Comparison of ENCODE assay signal across 30 cellular contexts in the genomic region with DNA sequence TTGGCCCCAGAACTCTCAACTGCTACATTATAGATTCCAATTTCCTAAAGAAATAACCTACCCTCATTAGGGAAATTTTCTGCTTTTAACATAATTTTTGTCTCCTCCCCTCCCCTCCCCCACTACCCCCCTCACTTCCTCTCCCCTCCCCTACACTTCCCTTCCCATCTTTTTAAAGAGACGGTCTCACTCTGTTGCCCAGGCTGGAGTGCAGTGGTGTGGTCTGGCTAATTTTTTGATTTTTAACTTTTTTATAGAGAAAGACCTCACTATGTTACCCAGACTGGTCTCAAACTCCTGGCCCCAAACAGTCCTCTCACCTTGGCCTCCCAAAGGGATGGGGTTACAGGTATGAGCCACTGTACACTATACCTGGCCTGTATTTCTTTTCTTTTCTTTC.
"Had no signal": no experiment of that assay in that cellular context is flagged by ENCODE, and none has a peak within 500 bp of the region (broad histone marks: within the 10 kb centered on the region; RNA-seq: fewer than 3 reads in every experiment).

No MANE protein-coding gene starts in this region.

- H3K4me1 ChIP-seq: adrenal gland, breast epithelium had no signal

- H3K36me3 ChIP-seq: adrenal gland, breast epithelium, MG63, Peyer's patch, SJSA1 had no signal

- H3K27me3 ChIP-seq: adrenal gland, body of pancreas, breast epithelium, MG63, Peyer's patch, SJSA1 had no signal

- FAIRE-seq: astrocyte had no signal

- H3K9me3 ChIP-seq: adrenal gland, body of pancreas, breast epithelium, MG63, Peyer's patch, SJSA1, SK-N-SH had no signal

- H3K4me2 ChIP-seq: SK-N-SH had no signal

- DNase-seq: activated CD4-positive, alpha-beta T cell treated with anti-CD3 and anti-CD28 coated beads for 36 hours; activated CD4-positive, alpha-beta T cell treated with anti-CD3 and anti-CD28 coated beads, Interleukin-2, amount 10 ng/mL, durations not matched to agents 7 days and 5 days; activated CD4-positive, alpha-beta T cell treated with anti-CD3 and anti-CD28 coated beads, Interleukin-2, amount 50 U/mL, for 48 hours; activated CD8-positive, alpha-beta T cell treated with anti-CD3 and anti-CD28 coated beads, Interleukin-2, amount 10 ng/mL, durations not matched to agents 7 days and 5 days; activated gamma-delta T cell treated with Interleukin-2 at 50 U/mL for 16 hours; activated naive CD4-positive, alpha-beta T cell treated with anti-CD3 and anti-CD28 coated beads for 36 hours; activated T-cell treated with anti-CD3 and anti-CD28 coated beads, Interleukin-2, amount 50 U/mL, for 4 hours; adrenal gland; body of pancreas; MG63; NCI-H1048; NCI-H1105 treated with DMSO at 0.1 percent for 48 hours; NCI-H1436; NCI-H1694; NCI-H1930; NCI-H2081 treated with DMSO at 0.1 percent for 48 hours; NCI-H226; NCI-H446 treated with DMSO at 0.1 percent for 48 hours; NCI-H524; PC-3; Peyer's patch; RPMI8226; SHP77 treated with DMSO at 0.1 percent for 48 hours had no signal

- ATAC-seq: activated CD4-positive, alpha-beta T cell treated with anti-CD3 and anti-CD28 coated beads for 36 hours; activated CD4-positive, CD25-positive, alpha-beta regulatory T cell treated with anti-CD3 and anti-CD28 coated beads, Interleukin-2, amount 50 U/mL, for 24 hours; activated CD8-positive, alpha-beta T cell treated with anti-CD3 and anti-CD28 coated beads, Interleukin-2, amount 10 ng/mL, durations not matched to agents 7 days and 5 days; activated naive CD4-positive, alpha-beta T cell treated with anti-CD3 and anti-CD28 coated beads, Interleukin-2, amount 50 U/mL, for 72 hours; activated T-cell treated with anti-CD3 and anti-CD28 coated beads, Interleukin-2, amount 50 U/mL, for 4 hours; body of pancreas; PC-3; WTC11 had no signal

- H3K27ac ChIP-seq: adrenal gland, body of pancreas, breast epithelium, Peyer's patch, SJSA1 had no signal

- H3K9ac ChIP-seq: SK-N-SH had no signal

- H3K9me2 ChIP-seq: SK-N-SH had no signal

- H3K4me3 ChIP-seq: adrenal gland, body of pancreas, breast epithelium, MG63, Peyer's patch, SJSA1 had no signal
